2 cellular contexts compared by ENCODE assay signal in genomic region chr12:67271976-67272375, GRCh38.
TF ChIP-seq lines count a peak whose summit lies in the region.

No MANE protein-coding gene starts in this region.

TF ChIP-seq in IMR-90, 13 proteins besides CTCF, POLR2A, EP300 and RAD21:
- TF ChIP-seq FOS (IDR thresholded peaks at IDR 0.05; ENCODE audit: low read depth, low read length) (no peak), SMC3 (IDR thresholded peaks at IDR 0.05; ENCODE audit: low read depth, low read length) (no peak), MAFK (IDR thresholded peaks at IDR 0.05; ENCODE audit: low read depth, low read length) (no peak), ELK1 (IDR thresholded peaks at IDR 0.05; ENCODE audit: borderline replicate concordance, low read depth, low read length) (no peak), BHLHE40 (IDR thresholded peaks at IDR 0.05; ENCODE audit: low read depth, low read length) (no peak), CHD1 (IDR thresholded peaks at IDR 0.05; ENCODE audit: low read depth, low read length) (no peak), RFX5 (IDR thresholded peaks at IDR 0.05; ENCODE audit: low read depth, low read length) (no peak), MAZ (IDR thresholded peaks at IDR 0.05; ENCODE audit: borderline replicate concordance, low read depth, low read length) (no peak), USF2 (IDR thresholded peaks at IDR 0.05; ENCODE audit: low read depth, low read length) (no peak), MXI1 (IDR thresholded peaks at IDR 0.05; ENCODE audit: borderline replicate concordance, low read depth, low read length) (no peak), CEBPB (IDR thresholded peaks at IDR 0.05; ENCODE audit: low read depth, low read length) (no peak), RCOR1 (IDR thresholded peaks at IDR 0.05; ENCODE audit: insufficient replicate concordance, low read length) (no peak), NFE2L2 (IDR thresholded peaks at IDR 0.05; ENCODE audit: low read depth, low read length) (no peak)
TF ChIP-seq in IMR-90: peak in this region for 0.

TF ChIP-seq in neural cell, 6 proteins besides CTCF, POLR2A, EP300 and RAD21:
- TF ChIP-seq TAF1 (IDR thresholded peaks at IDR 0.05; ENCODE audit: low read depth) (no peak), SMC3 (conservative IDR thresholded peaks at IDR 0.05; ENCODE audit: poor library complexity) (no peak), MXI1 (conservative IDR thresholded peaks at IDR 0.05; ENCODE audit: poor library complexity, severe bottlenecking) (no peak), POLR2AphosphoS5 (IDR thresholded peaks at IDR 0.05) (no peak), REST (IDR thresholded peaks at IDR 0.05; ENCODE audit: borderline replicate concordance) (no peak), EZH2 (IDR thresholded peaks at IDR 0.05; ENCODE audit: borderline replicate concordance, insufficient read depth, low read length, poor library complexity, severe bottlenecking) (no peak)
TF ChIP-seq in neural cell: peak in this region for 0.
